Comparison of ENCODE assay signal across 7 cellular contexts in genomic region chr16:30458561-30459394, GRCh38.
DNase-seq lines count a peak whose midpoint lies in the region; ATAC-seq lines count a peak whose summit lies in the region.

No MANE protein-coding gene starts in this region.

- peak; percentile 51 for DNase-seq in activated CD4-positive, alpha-beta T cell treated with anti-CD3 and anti-CD28 coated beads for 1 hour
- DNase-seq in germinal center (ENCODE audit: low spot score): peak; percentile 65
- peak; percentile 44 to 57 for DNase-seq in stimulated activated CD8-positive, alpha-beta memory T cell treated with anti-CD3 and anti-CD28 coated beads, Interleukin-2, amount 100 ng/mL, for 1 hour (ENCODE audit: low read depth in 2 of 2)
- no peak for DNase-seq in cerebellar nuclear complex (lab: John Stamatoyannopoulos, UW)
- DNase-seq in DMS114 treated with DMSO at 0.1 percent for 48 hours (lab: John Stamatoyannopoulos, UW; ENCODE audit: unreplicated experiment): no peak

- peak; percentile 81 for ATAC-seq in GM19397 (IDR thresholded peaks at IDR 0.05; ENCODE audit: unreplicated experiment)
- peak; percentile 77 for ATAC-seq in HG03439 (IDR thresholded peaks at IDR 0.05; ENCODE audit: unreplicated experiment)

Comparison
In these comparisons a context has a peak if more than half of its experiments do, and no peak if none do; other contexts are left out.
1. DNase-seq: peak in activated CD4-positive, alpha-beta T cell treated with anti-CD3 and anti-CD28 coated beads for 1 hour (single experiment), germinal center (single experiment) and stimulated activated CD8-positive, alpha-beta memory T cell treated with anti-CD3 and anti-CD28 coated beads, Interleukin-2, amount 100 ng/mL, for 1 hour (2 of 2); none in cerebellar nuclear complex (0 of 2) and DMS114 treated with DMSO at 0.1 percent for 48 hours (single experiment).